Comparison of ENCODE assay signal across 22 cellular contexts in genomic region chr11:64119748-64120147, GRCh38. TPM values are rescaled to one million over a fixed set of nuclear protein-coding genes. Genes with fewer than 3 reads are reported as not detected.
DNase-seq lines count a peak whose midpoint lies in the region; ATAC-seq and TF ChIP-seq lines count a peak whose summit lies in the region.
"Had no signal": no experiment of that assay in that cellular context is flagged by ENCODE, and none has a peak within 500 bp of the region (broad histone marks: within the 10 kb centered on the region; RNA-seq: fewer than 3 reads in every experiment).

No MANE protein-coding gene starts in this region.

- no peak overlapping the region for H4K5ac ChIP-seq in IMR-90 (ENCODE audit: low read depth, low read length)

- TF ChIP-seq CTCF in IMR-90 (conservative IDR thresholded peaks at IDR 0.05; ENCODE audit: low read depth, low read length) (no peak), WTC11 (IDR thresholded peaks at IDR 0.05) (no peak), neural crest cell (conservative IDR thresholded peaks at IDR 0.05) (no peak), sigmoid colon (IDR thresholded peaks at IDR 0.05) (no peak)

- H3K4ac ChIP-seq in IMR-90 (ENCODE audit: low read depth, low read length) = peak overlapping the region; percentile 66

- no peak overlapping the region for H3K4me3 ChIP-seq in IMR-90 (ENCODE audit: insufficient read depth, low read depth, low read length)
- H3K4me3 ChIP-seq in sigmoid colon = no peak overlapping the region
- H3K4me3 ChIP-seq: GM23248, SJSA1 had no signal

- H3K4me1 ChIP-seq in IMR-90 (ENCODE audit: control insufficient read depth, insufficient read depth, low read length) (peaks cover 21% of the 10 kb centered on the region), sigmoid colon (peaks cover 0 to 42% (median 19%) of the 10 kb centered on the region in 4 donors)
- H3K4me1 ChIP-seq: Caco-2 had no signal

- TF ChIP-seq RAD21 in IMR-90 (IDR thresholded peaks at IDR 0.05; ENCODE audit: low read length) = no peak

- DNase-seq in IMR-90 (no peak), NCI-H524 treated with DMSO at 0.1 percent for 48 hours (lab: John Stamatoyannopoulos, UW) (peak; percentile 77), WTC11 (ENCODE audit: low spot score) (no peak), neural crest cell (ENCODE audit: low read depth, low spot score) (no peak), sigmoid colon (no peak)
- DNase-seq in stimulated activated naive B cell treated with anti-CD40 and anti-IgM and Interleukin-4, amounts not matched to agents 10 μg/mL and 1 μg/mL and 100 μg/mL, for 72 hours = no peak
- DNase-seq: ACHN; AML-193; Caco-2; CD4-positive, CD25-positive, alpha-beta regulatory T cell; DMS53; GM23248; KBM-7; MV-4-11; NCI-H1417 treated with DMSO at 0.1 percent for 48 hours; NCI-H2081; NCI-H510A treated with DMSO at 0.1 percent for 48 hours; PC-3; SW 1271 had no signal

- no peak overlapping the region; a peak in 1 of 4 replicates for H4K8ac ChIP-seq in IMR-90 (ENCODE audit: low read depth in 2 of 2, low read length in 2 of 2)

- H4K91ac ChIP-seq in IMR-90 (ENCODE audit: insufficient read depth, low read depth, low read length) = peak overlapping the region; percentile 99; the same call in 1 of the 2 replicates

- H3K9me1 ChIP-seq in IMR-90 (ENCODE audit: insufficient read depth, low read length) = peaks cover 13% of the 10 kb centered on the region

- H3K9me3 Mint-ChIP-seq in WTC11 (no peaks in the 10 kb centered on the region), neural crest cell (no peaks in the 10 kb centered on the region)
- H3K9me3 Mint-ChIP-seq in stimulated activated naive B cell treated with anti-CD40 and anti-IgM and Interleukin-4, amounts not matched to agents 10 μg/mL and 1 μg/mL and 100 μg/mL, for 72 hours = no peaks in the 10 kb centered on the region
- H3K9me3 Mint-ChIP-seq: CD4-positive, CD25-positive, alpha-beta regulatory T cell had no signal

- no peak for ATAC-seq in IMR-90 (ENCODE audit: low read depth)
- no peak for ATAC-seq in WTC11
- ATAC-seq in stimulated activated naive B cell treated with anti-CD40 and anti-IgM and Interleukin-4, amounts not matched to agents 10 μg/mL and 1 μg/mL and 100 μg/mL, for 72 hours (replicated peaks) = no peak
- no peak for ATAC-seq in HG03175 (IDR thresholded peaks at IDR 0.05; ENCODE audit: unreplicated experiment)
- ATAC-seq: HCT116, PC-3 had no signal

- H3K14ac ChIP-seq in IMR-90 (replicated peaks; ENCODE audit: low read depth, low read length) = 0 out of 2 replicates have a peak overlapping the region, but pooled peaks have one; percentile 2

- H2BK20ac ChIP-seq in IMR-90 (ENCODE audit: low read depth, low read length) = peak overlapping the region; percentile 36; the same call in 1 of the 2 replicates

- H3K4me1 Mint-ChIP-seq in WTC11 (peaks cover 34% of the 10 kb centered on the region), neural crest cell (peaks cover 36% of the 10 kb centered on the region)
- no peaks in the 10 kb centered on the region for H3K4me1 Mint-ChIP-seq in stimulated activated naive B cell treated with anti-CD40 and anti-IgM and Interleukin-4, amounts not matched to agents 10 μg/mL and 1 μg/mL and 100 μg/mL, for 72 hours
- H3K4me1 Mint-ChIP-seq: CD4-positive, CD25-positive, alpha-beta regulatory T cell had no signal

- H3K27ac ChIP-seq in IMR-90 (ENCODE audit: insufficient read depth, low read length) (no peak overlapping the region), sigmoid colon (no peak overlapping the region)
- H3K27ac ChIP-seq: GM23248, SJSA1 had no signal

- H3K36me3 Mint-ChIP-seq in WTC11 (peaks cover 5% of the 10 kb centered on the region; the same call in 1 of the 2 replicates), neural crest cell (ENCODE audit: low read depth) (peaks cover 3% of the 10 kb centered on the region)
- peaks cover 2 to 3% of the 10 kb centered on the region in 2 donors for H3K36me3 Mint-ChIP-seq in stimulated activated naive B cell treated with anti-CD40 and anti-IgM and Interleukin-4, amounts not matched to agents 10 μg/mL and 1 μg/mL and 100 μg/mL, for 72 hours
- H3K36me3 Mint-ChIP-seq: CD4-positive, CD25-positive, alpha-beta regulatory T cell had no signal

- H3K4me3 Mint-ChIP-seq in WTC11 (no peak overlapping the region), neural crest cell (no peak overlapping the region)
- no peak overlapping the region for H3K4me3 Mint-ChIP-seq in stimulated activated naive B cell treated with anti-CD40 and anti-IgM and Interleukin-4, amounts not matched to agents 10 μg/mL and 1 μg/mL and 100 μg/mL, for 72 hours
- H3K4me3 Mint-ChIP-seq: CD4-positive, CD25-positive, alpha-beta regulatory T cell had no signal

- no peak overlapping the region for H3K56ac ChIP-seq in IMR-90 (ENCODE audit: extremely low read depth, insufficient read depth, low read length)

- POLR2A ChIA-PET in IMR-90 (lab: Charles Lee; ENCODE audit: unreplicated experiment) = no interaction called here
- POLR2A ChIA-PET in WTC11 (lab: Charles Lee) = interaction anchor here (0.5 kb wide), 1 partner anchor 75 kb away, joined by 4 read pairs; no protein-coding TSS in a partner anchor

- H2AK9ac ChIP-seq in IMR-90 (replicated peaks; ENCODE audit: low read depth, low read length, poor library complexity) = peak overlapping the region; percentile 63

- H2BK5ac ChIP-seq in IMR-90 (ENCODE audit: low read depth, low read length, poor library complexity, severe bottlenecking) = no peak overlapping the region

- peak overlapping the region; percentile 91 for H2AK5ac ChIP-seq in IMR-90 (ENCODE audit: low read depth, low read length)

- H3K36me3 ChIP-seq in IMR-90 (ENCODE audit: control insufficient read depth, insufficient read depth, low read length) (no peaks in the 10 kb centered on the region), sigmoid colon (peaks cover 0 to 19% (median 0%) of the 10 kb centered on the region in 4 donors)
- H3K36me3 ChIP-seq: SJSA1 had no signal

- TF ChIP-seq EP300 in sigmoid colon (IDR thresholded peaks at IDR 0.05) = no peak

- no peaks in the 10 kb centered on the region for H3K27me3 ChIP-seq in IMR-90 (ENCODE audit: control insufficient read depth, insufficient read depth, low read length)
- no peaks in the 10 kb centered on the region for H3K27me3 ChIP-seq in sigmoid colon
- H3K27me3 ChIP-seq: SJSA1 had no signal

- H2AFZ ChIP-seq in IMR-90 (replicated peaks; ENCODE audit: low read length, poor library complexity) = no peak overlapping the region
- H2AFZ ChIP-seq: GM23248 had no signal

- no peak overlapping the region for H3K9ac ChIP-seq in IMR-90 (ENCODE audit: low read depth, low read length)
- H3K9ac ChIP-seq: GM23248 had no signal

- no peak overlapping the region for H3K18ac ChIP-seq in IMR-90 (ENCODE audit: low read depth, low read length)

- no TSS peak for BruUV-seq in IMR-90 (replicated peaks; lab: Mats Ljungman, UMichigan)

- dilution Hi-C loops in IMR-90 (cut with HindIII; ENCODE audit: low sequenced_read_pairs, unreplicated experiment) = no loop called here

- peak overlapping the region; percentile 10; the same call in 1 of the 3 replicates for H2BK15ac ChIP-seq in IMR-90 (ENCODE audit: low read depth, low read length)

- H3K27me3 Mint-ChIP-seq in WTC11 (ENCODE audit: low read depth) (peaks cover 51% of the 10 kb centered on the region), neural crest cell (ENCODE audit: low read depth) (no peaks in the 10 kb centered on the region)
- no peaks in the 10 kb centered on the region for H3K27me3 Mint-ChIP-seq in stimulated activated naive B cell treated with anti-CD40 and anti-IgM and Interleukin-4, amounts not matched to agents 10 μg/mL and 1 μg/mL and 100 μg/mL, for 72 hours
- H3K27me3 Mint-ChIP-seq: CD4-positive, CD25-positive, alpha-beta regulatory T cell had no signal

- H3K79me1 ChIP-seq in IMR-90 (ENCODE audit: low read depth in 1 of 2, low read length in 2 of 2) = peaks cover 0 to 26% of the 10 kb centered on the region in 2 experiments; a peak in 2 of 4 replicates

- H4K20me1 ChIP-seq in IMR-90 (ENCODE audit: insufficient read depth, low read length) = no peaks in the 10 kb centered on the region

- CTCF ChIA-PET in IMR-90 (lab: Yijun Ruan, JAX) (no interaction called here), WTC11 (lab: Charles Lee) (interaction anchor here (1.8 kb wide), 1 partner anchor 119 kb away, joined by 7 read pairs; no protein-coding TSS in a partner anchor)

- no peak overlapping the region for H3K4me2 ChIP-seq in IMR-90 (ENCODE audit: low read depth, low read length)

- H3K23ac ChIP-seq in IMR-90 (ENCODE audit: low read depth, low read length) = no peak overlapping the region

- in situ Hi-C loops in IMR-90 (cut with MboI; ENCODE audit: low sequenced_read_pairs) = no loop called here

- peak overlapping the region; percentile 16; the same call in 1 of the 2 replicates for H3K27ac Mint-ChIP-seq in WTC11
- peak overlapping the region; percentile 37 for H3K27ac Mint-ChIP-seq in neural crest cell (ENCODE audit: unreplicated experiment)
- no peak overlapping the region for H3K27ac Mint-ChIP-seq in stimulated activated naive B cell treated with anti-CD40 and anti-IgM and Interleukin-4, amounts not matched to agents 10 μg/mL and 1 μg/mL and 100 μg/mL, for 72 hours
- H3K27ac Mint-ChIP-seq: CD4-positive, CD25-positive, alpha-beta regulatory T cell had no signal

- 94% methylated on average over 16 of the region's 20 CpGs; no CpG with 5 or more reads in 1 of the 2 experiments for WGBS in IMR-90 (ENCODE audit: extremely low coverage in 2 of 2, insufficient read length in 1 of 2), 2 experiments
- 96% methylated on average over 20 of the region's 20 CpGs for WGBS in sigmoid colon, 2 donors

- TF ChIP-seq POLR2A in IMR-90 (IDR thresholded peaks at IDR 0.05; ENCODE audit: low read depth, low read length) (no peak), sigmoid colon (IDR thresholded peaks at IDR 0.05) (no peak)

- intact Hi-C loops in IMR-90 (cut with micrococcal nuclease) = no loop called here
- intact Hi-C loops in sigmoid colon (cut with DNase I) = no loop called here

- H2BK120ac ChIP-seq in IMR-90 (ENCODE audit: low read depth, low read length) = peak overlapping the region; percentile 100

- H3K9me3 ChIP-seq in IMR-90 (ENCODE audit: control insufficient read depth, insufficient read depth, low read length) = no peaks in the 10 kb centered on the region
- no peaks in the 10 kb centered on the region for H3K9me3 ChIP-seq in sigmoid colon
- H3K9me3 ChIP-seq: Caco-2, SJSA1 had no signal

TF ChIP-seq in IMR-90, 13 proteins besides CTCF, POLR2A, EP300 and RAD21 (continues in another document):
- TF ChIP-seq MXI1 (IDR thresholded peaks at IDR 0.05; ENCODE audit: borderline replicate concordance, low read depth, low read length) = no peak

TF ChIP-seq in WTC11, 78 proteins besides CTCF, POLR2A, EP300 and RAD21 (continues in another document):
- TF ChIP-seq NR3C1 (CRISPR knock-in tag; conservative IDR thresholded peaks at IDR 0.05; ENCODE audit: low read depth) = no peak
- no peak for TF ChIP-seq JAZF1 (CRISPR knock-in tag; IDR thresholded peaks at IDR 0.05)
- no peak for TF ChIP-seq ETV6 (CRISPR knock-in tag; IDR thresholded peaks at IDR 0.05)

RNA-seq across cellular contexts. Expression of gene MACROD1, which starts 46.2 kb away (rescaled TPM):
- total RNA-seq in IMR-90 (2012; rRNA removed) (2.5 and 4.2 TPM in 2 replicates), WTC11 (2021) (36.9 to 54.4 TPM (median 52.9 TPM) in 3 replicates), neural crest cell (22.1 and 26.1 TPM in 2 replicates), sigmoid colon (10 to 100 TPM; 23.3 to 33.9 (median 25.8) TPM)
- polyA plus RNA-seq in IMR-90 (2012; rRNA removed) (9.3 and 10.9 TPM in 2 replicates), sigmoid colon (10 to 100 TPM; 14.2 to 16.8 (median 14.8) TPM)
- 8.0 and 18.4 TPM in 2 replicates for polyA plus RNA-seq in IMR-90 (2012; cell fraction: cytosol; rRNA removed)
- 21.0 and 35.8 TPM in 2 replicates for polyA plus RNA-seq in IMR-90 (2012; cell fraction: nucleus; rRNA removed; ENCODE audit: low replicate concordance)
